In genomic region chr9:120710110-120710981, GRCh38 we compare ENCODE assay signal across 8 cellular contexts. TPM values are rescaled to one million over a fixed set of nuclear protein-coding genes. Genes with fewer than 3 reads are reported as not detected.
DNase-seq lines count a peak whose midpoint lies in the region; ATAC-seq and TF ChIP-seq lines count a peak whose summit lies in the region.

No MANE protein-coding gene starts in this region.

- WGBS in GM23248 (ENCODE audit: low coverage in 1 of 2, low lambda C conversion rate in 2 of 2, missing lambda C conversion rate in 2 of 2), 2 experiments: 57 to 63% methylated on average over 10 of the region's 10 CpGs

- peak overlapping the region; percentile 59 for H3K9ac ChIP-seq in GM23248

- H3K4me1 ChIP-seq in ACC112 (ENCODE audit: control insufficient read depth, insufficient read depth, low read length, unreplicated experiment) (peaks cover 35% of the 10 kb centered on the region), GM23248 (ENCODE audit: insufficient read depth) (peaks cover 13% of the 10 kb centered on the region), neutrophil (ENCODE audit: control insufficient read depth in 1 of 2, insufficient read depth in 1 of 2, low read depth in 1 of 2, low read length in 1 of 2) (peaks cover 62 to 80% of the 10 kb centered on the region in 2 experiments)

- no peaks in the 10 kb centered on the region for H3K9me2 ChIP-seq in GM23248 (ENCODE audit: insufficient read depth)

- in situ Hi-C loops in GM23248 (cut with MboI): no loop called here

- H3K79me2 ChIP-seq in ACC112 (ENCODE audit: control insufficient read depth, insufficient read depth, low read length, unreplicated experiment) (peaks cover 25% of the 10 kb centered on the region), GM23248 (ENCODE audit: insufficient read depth) (no peaks in the 10 kb centered on the region)

- H3K4me2 ChIP-seq in GM23248 (ENCODE audit: unreplicated experiment): peak overlapping the region; percentile 66

- H2AFZ ChIP-seq in ACC112 (ENCODE audit: low read length, unreplicated experiment): peak overlapping the region; percentile 97
- H2AFZ ChIP-seq in GM23248: peak overlapping the region; percentile 80

- no peaks in the 10 kb centered on the region for H3K9me3 ChIP-seq in GM23248 (ENCODE audit: low read depth)
- H3K9me3 ChIP-seq in neutrophil: no peaks in the 10 kb centered on the region

- H3K27ac ChIP-seq in ACC112 (ENCODE audit: low read depth, low read length): peak overlapping the region; percentile 64
- 0 out of 2 replicates have a peak overlapping the region, but pooled peaks have one; percentile 2 for H3K27ac ChIP-seq in GM23248
- peak overlapping the region; percentile 93 for H3K27ac ChIP-seq in neutrophil

- H3F3A ChIP-seq in GM23248 (ENCODE audit: insufficient read depth): peaks cover 12% of the 10 kb centered on the region

- no peaks in the 10 kb centered on the region for H3K36me3 ChIP-seq in ACC112 (ENCODE audit: insufficient read depth, low read length)
- H3K36me3 ChIP-seq in GM23248 (ENCODE audit: low read depth): no peaks in the 10 kb centered on the region
- H3K36me3 ChIP-seq in neutrophil: peaks cover 39% of the 10 kb centered on the region

- ATAC-seq in GM18907 (IDR thresholded peaks at IDR 0.05; ENCODE audit: unreplicated experiment): no peak
- no peak for ATAC-seq in GM18511 (IDR thresholded peaks at IDR 0.05; ENCODE audit: unreplicated experiment)

- TF ChIP-seq CTCF in neutrophil (IDR thresholded peaks at IDR 0.05): no peak

- DNase-seq in GM23248: peak; percentile 66
- DNase-seq in T follicular helper cell (ENCODE audit: low read depth): peak; percentile 16
- peak; percentile 69 for DNase-seq in epidermal melanocyte (ENCODE audit: insufficient read length, low spot score)
- DNase-seq in stimulated activated CD4-positive, alpha-beta T cell treated with anti-CD3 and anti-CD28 coated beads, Interleukin-2, amount 100 ng/mL, for 48 hours: no peak

- no peaks in the 10 kb centered on the region for H3K27me3 ChIP-seq in ACC112 (ENCODE audit: insufficient read depth, low read length)
- H3K27me3 ChIP-seq in GM23248 (replicated peaks; ENCODE audit: insufficient read depth): no peaks in the 10 kb centered on the region
- no peaks in the 10 kb centered on the region for H3K27me3 ChIP-seq in neutrophil

- peak overlapping the region; percentile 85 for H3K4me3 ChIP-seq in ACC112 (ENCODE audit: low read depth, low read length)
- peak overlapping the region; percentile 64 for H3K4me3 ChIP-seq in GM23248
- H3K4me3 ChIP-seq in neutrophil (ENCODE audit: low read depth in 1 of 2, low read length in 1 of 2): peak overlapping the region; percentile 87 to 95

- no peaks in the 10 kb centered on the region for H4K20me1 ChIP-seq in GM23248 (ENCODE audit: insufficient read depth)

RNA-seq across cellular contexts. Expression of gene MEGF9, which starts 3.9 kb away (rescaled TPM):
- total RNA-seq in GM23248 (2014; rRNA removed; shearing (Covaris generic)): 3.8 and 4.2 TPM in 2 replicates
- polyA plus RNA-seq in GM23248 (2016; fragmentation: Nextera tagmentation; extraction: Ambion mirVana): 2.1 and 2.3 TPM in 2 replicates

Comparison
In these comparisons a context has a peak if more than half of its experiments do, and no peak if none do; other contexts are left out.
1. H3K27ac ChIP-seq: peak in every context shown above with its lines; median percentile 93 in neutrophil; 64 in ACC112; 2 in GM23248.
2. DNase-seq: peak in GM23248 (single experiment), T follicular helper cell (single experiment) and epidermal melanocyte (single experiment); none in stimulated activated CD4-positive, alpha-beta T cell treated with anti-CD3 and anti-CD28 coated beads, Interleukin-2, amount 100 ng/mL, for 48 hours (0 of 2).
3. Peak in every context shown above with its lines, with median percentiles within 50 percentile points of each other: H3K4me3 ChIP-seq.